ENCODE assay signal across 9 cellular contexts in the genomic region with DNA sequence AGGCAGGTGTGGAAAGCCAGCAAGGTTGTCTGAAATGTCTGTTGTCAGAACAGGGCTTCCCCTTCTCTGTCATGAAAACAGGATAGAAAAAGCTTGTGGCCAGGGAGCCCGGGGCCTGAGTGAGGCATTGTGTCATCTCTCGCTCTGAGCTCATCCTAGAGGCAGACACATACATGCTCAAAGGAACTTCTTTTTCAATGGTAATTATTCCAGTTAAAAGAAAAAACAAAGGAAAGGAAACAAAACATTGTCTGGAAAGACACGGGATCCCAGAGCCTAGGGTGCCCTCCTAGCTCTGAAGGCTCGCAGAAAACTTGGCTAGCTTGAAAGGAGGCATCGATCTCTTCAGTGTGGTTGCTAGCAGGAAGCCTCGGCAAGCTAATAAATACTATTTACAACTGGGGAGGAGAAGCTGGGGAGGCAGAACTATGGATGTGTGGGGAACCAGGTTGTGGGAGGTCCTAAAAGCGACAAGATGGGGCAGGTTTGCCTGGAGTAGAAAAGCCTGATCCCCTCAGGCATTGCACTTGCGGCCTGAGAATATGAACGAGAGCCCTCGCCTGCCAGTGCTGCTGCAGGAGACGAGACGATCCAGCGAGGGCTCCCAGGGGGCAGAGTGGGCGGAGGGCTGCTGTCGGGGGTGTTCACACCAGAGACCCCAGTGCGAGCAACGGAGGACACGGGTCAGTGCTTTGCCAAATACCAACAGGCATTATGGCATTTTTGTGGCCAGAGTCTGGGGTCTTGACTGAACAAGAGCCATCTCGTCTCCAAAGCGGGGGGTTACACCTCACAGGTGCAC. TPM values are rescaled to one million over a fixed set of nuclear protein-coding genes. Genes with fewer than 3 reads are reported as not detected.
DNase-seq lines count a peak whose midpoint lies in the region; ATAC-seq and TF ChIP-seq lines count a peak whose summit lies in the region.
"Had no signal": no experiment of that assay in that cellular context is flagged by ENCODE, and none has a peak within 500 bp of the region (broad histone marks: within the 10 kb centered on the region; RNA-seq: fewer than 3 reads in every experiment).

No MANE protein-coding gene starts in this region.

- peaks cover 0 to 50% (median 15%) of the 10 kb centered on the region in 12 donors for H3K4me1 ChIP-seq in heart left ventricle
- H3K4me1 ChIP-seq in adipocyte (ENCODE audit: control insufficient read depth, insufficient read depth, low read length) = peaks cover 74% of the 10 kb centered on the region
- peaks cover 0 to 78% (median 19%) of the 10 kb centered on the region in 4 donors for H3K4me1 ChIP-seq in tibial artery

- no peaks in the 10 kb centered on the region for H3K27me3 ChIP-seq in heart left ventricle
- no peaks in the 10 kb centered on the region for H3K27me3 ChIP-seq in adipocyte (replicated peaks; ENCODE audit: control insufficient read depth, insufficient read depth, low read length)
- no peaks in the 10 kb centered on the region for H3K27me3 ChIP-seq in tibial artery

- H3K9ac ChIP-seq in adipocyte (ENCODE audit: low read length) = peak overlapping the region; percentile 73

- peak in 1 of 4 donors; percentile 23 for ATAC-seq in heart left ventricle
- ATAC-seq in Right ventricle myocardium superior (ENCODE audit: poor library complexity) = no peak
- no peak for ATAC-seq in left lobe of liver

- intact Hi-C loops in heart left ventricle (cut with DNase I) (no loop called here), Right ventricle myocardium superior (cut with DNase I) (no loop called here), tibial artery (cut with DNase I; ENCODE audit: low total_unique reads) (no loop called here)

- no peak overlapping the region for H3K4me3 ChIP-seq in heart left ventricle
- no peak overlapping the region for H3K4me3 ChIP-seq in adipocyte (ENCODE audit: low read length)
- H3K4me3 ChIP-seq in tibial artery = no peak overlapping the region

- TF ChIP-seq CTCF in heart left ventricle (IDR thresholded peaks at IDR 0.05) (no peak), tibial artery (IDR thresholded peaks at IDR 0.05) (no peak)

- 85 to 90% (median 87%) methylated on average over 20 of the region's 20 CpGs for WGBS in heart left ventricle, 4 donors

- H3K27ac ChIP-seq in heart left ventricle (peak overlapping the region in 9 of 12 donors; percentile 4 to 81 (median 51)), tibial artery (peak overlapping the region; percentile 62 to 65)

- TF ChIP-seq POLR2A in heart left ventricle (IDR thresholded peaks at IDR 0.05) = no peak

- H3K9me3 ChIP-seq in heart left ventricle = peaks cover 0 to 10% (median 0%) of the 10 kb centered on the region in 12 donors
- H3K9me3 ChIP-seq in adipocyte (ENCODE audit: control insufficient read depth, low read length) = peaks cover 10% of the 10 kb centered on the region
- H3K9me3 ChIP-seq in tibial artery = peaks cover 0 to 5% (median 0%) of the 10 kb centered on the region in 3 donors

- H3K36me3 ChIP-seq in heart left ventricle (peaks cover 7 to 94% (median 56%) of the 10 kb centered on the region in 9 donors), adipocyte (ENCODE audit: control insufficient read depth, insufficient read depth, low read length, severe bottlenecking) (peaks cover 52% of the 10 kb centered on the region), tibial artery (peaks cover 44 to 78% (median 44%) of the 10 kb centered on the region in 3 donors)

- DNase-seq in heart left ventricle (no peak), Right ventricle myocardium superior (no peak), adipocyte (ENCODE audit: low read depth) (no peak), iris pigment epithelial cell (ENCODE audit: low read depth) (peak; percentile 87), tibial artery (peak in 1 of 2 donors; percentile 49), left lobe of liver (ENCODE audit: low spot score) (no peak), NCI-H2107 (lab: John Stamatoyannopoulos, UW) (no peak)
- DNase-seq in stimulated activated CD4-positive, alpha-beta T cell treated with anti-CD3 and anti-CD28 coated beads, Interleukin-2, amount 100 ng/mL, for 24 hours = no peak
- DNase-seq: activated naive CD8-positive, alpha-beta T cell treated with anti-CD3 and anti-CD28 coated beads, Interleukin-2, amount 10 ng/mL, durations not matched to agents 7 days and 5 days had no signal

RNA-seq across cellular contexts. Expression of gene DGKI, which starts 32.8 kb away (rescaled TPM):
- total RNA-seq in heart left ventricle (1 to 10 TPM in 6 of 9 donors, under 1 TPM in 3; 0.40 to 4.6 (median 1.2) TPM), Right ventricle myocardium superior (1.4 TPM), left lobe of liver (0.35 TPM)
- polyA plus RNA-seq in heart left ventricle = under 1 TPM; 0.36 to 0.42 TPM
- total RNA-seq: activated naive CD8-positive, alpha-beta T cell treated with anti-CD3 and anti-CD28 coated beads, Interleukin-2, amount 10 ng/mL, durations not matched to agents 7 days and 5 days had no signal
